ENCODE assay signal across 7 cellular contexts in genomic region chr3:195950731-195951130, GRCh38. TPM values are rescaled to one million over a fixed set of nuclear protein-coding genes. Genes with fewer than 3 reads are reported as not detected.
DNase-seq lines count a peak whose midpoint lies in the region; ATAC-seq lines count a peak whose summit lies in the region.
"Not testable (repeated sequence)": the region's sequence is repeated elsewhere in the genome, so short reads cannot be mapped to it uniquely, and the experiment has no call there.

No MANE protein-coding gene starts in this region.

- H3K36me3 ChIP-seq in CD4-positive, CD25-positive, alpha-beta regulatory T cell (ENCODE audit: control insufficient read depth, insufficient read depth, low read length) = not testable (repeated sequence)

- H3K4me3 ChIP-seq in CD4-positive, CD25-positive, alpha-beta regulatory T cell (ENCODE audit: low read depth, low read length) = not testable (repeated sequence)

- not testable (repeated sequence) for ATAC-seq in CD4-positive, CD25-positive, alpha-beta regulatory T cell (ENCODE audit: low read depth in 2 of 2)

- not testable (repeated sequence) for H3K27me3 Mint-ChIP-seq in CD4-positive, CD25-positive, alpha-beta regulatory T cell; T-helper 2 cell treated with Interferon-gamma antibody and Interleukin-4, amounts not matched to agents 5 μg/mL and 100 μg/mL, for 36 hours (ENCODE audit: low read depth); activated T-helper 2 cell treated with anti-CD3 and anti-CD28 coated beads, Interferon-gamma antibody, Interleukin-2, Interleukin-4, amounts not matched to agents 10 μg/mL and 5 μg/mL and 100 μg/mL, durations not matched to agents 14 hours and 24 hours and 36 hours (ENCODE audit: low read depth)

- not testable (repeated sequence) for H3K9me3 Mint-ChIP-seq in CD4-positive, CD25-positive, alpha-beta regulatory T cell; T-helper 2 cell treated with Interferon-gamma antibody and Interleukin-4, amounts not matched to agents 5 μg/mL and 100 μg/mL, for 36 hours; activated T-helper 2 cell treated with anti-CD3 and anti-CD28 coated beads, Interferon-gamma antibody, Interleukin-2, Interleukin-4, amounts not matched to agents 10 μg/mL and 5 μg/mL and 100 μg/mL, durations not matched to agents 14 hours and 24 hours and 36 hours

- not testable (repeated sequence) for H3K36me3 Mint-ChIP-seq in CD4-positive, CD25-positive, alpha-beta regulatory T cell
- peaks cover 21% of the 10 kb centered on the region for H3K36me3 Mint-ChIP-seq in T-helper 2 cell treated with Interferon-gamma antibody and Interleukin-4, amounts not matched to agents 5 μg/mL and 100 μg/mL, for 36 hours (ENCODE audit: low read depth)
- H3K36me3 Mint-ChIP-seq in activated T-helper 2 cell treated with anti-CD3 and anti-CD28 coated beads, Interferon-gamma antibody, Interleukin-2, Interleukin-4, amounts not matched to agents 10 μg/mL and 5 μg/mL and 100 μg/mL, durations not matched to agents 14 hours and 24 hours and 36 hours (ENCODE audit: low read depth) = peaks cover 34% of the 10 kb centered on the region

- not testable (repeated sequence) for H3K27ac ChIP-seq in CD4-positive, CD25-positive, alpha-beta regulatory T cell (ENCODE audit: insufficient read depth, low read length, poor library complexity, severe bottlenecking)

- not testable (repeated sequence) for H3K27me3 ChIP-seq in CD4-positive, CD25-positive, alpha-beta regulatory T cell (ENCODE audit: control insufficient read depth, insufficient read depth, low read length)

- not testable (repeated sequence) for H3K4me1 ChIP-seq in CD4-positive, CD25-positive, alpha-beta regulatory T cell (ENCODE audit: control insufficient read depth, insufficient read depth, low read length, poor library complexity, severe bottlenecking)

- not testable (repeated sequence) for H3K27ac Mint-ChIP-seq in CD4-positive, CD25-positive, alpha-beta regulatory T cell
- H3K27ac Mint-ChIP-seq in T-helper 2 cell treated with Interferon-gamma antibody and Interleukin-4, amounts not matched to agents 5 μg/mL and 100 μg/mL, for 36 hours = peak overlapping the region; percentile 68
- peak overlapping the region; percentile 68 for H3K27ac Mint-ChIP-seq in activated T-helper 2 cell treated with anti-CD3 and anti-CD28 coated beads, Interferon-gamma antibody, Interleukin-2, Interleukin-4, amounts not matched to agents 10 μg/mL and 5 μg/mL and 100 μg/mL, durations not matched to agents 14 hours and 24 hours and 36 hours

- intact Hi-C loops in activated T-helper 2 cell treated with anti-CD3 and anti-CD28 coated beads, Interferon-gamma antibody, Interleukin-2, Interleukin-4, amounts not matched to agents 10 μg/mL and 5 μg/mL and 100 μg/mL, durations not matched to agents 14 hours and 24 hours and 36 hours (cut with micrococcal nuclease) = loop anchor here (5.0 kb wide), 1 partner anchor 43 kb away; the partner anchor contains the start of gene TNK2
- intact Hi-C loops in cardiac septum (cut with DNase I); posterior vena cava (cut with DNase I): not testable (repeated sequence)

- DNase-seq in CD4-positive, CD25-positive, alpha-beta regulatory T cell = peak in 1 of 3 donors; percentile 20
- not testable (repeated sequence) for DNase-seq in T-helper 2 cell treated with Interferon-gamma antibody and Interleukin-4, amounts not matched to agents 5 μg/mL and 100 μg/mL, for 36 hours (ENCODE audit: low spot score); activated T-helper 2 cell treated with anti-CD3 and anti-CD28 coated beads, Interferon-gamma antibody, Interleukin-2, Interleukin-4, amounts not matched to agents 10 μg/mL and 5 μg/mL and 100 μg/mL, durations not matched to agents 14 hours and 24 hours and 36 hours (ENCODE audit: low spot score)
- peak; percentile 57 for DNase-seq in activated CD8-positive, alpha-beta memory T cell treated with anti-CD3 and anti-CD28 coated beads, Interleukin-2, amount 50 U/mL, for 48 hours
- DNase-seq in cardiac septum (ENCODE audit: low spot score) = peak; percentile 54
- DNase-seq in mesenteric fat pad (ENCODE audit: low spot score) = peak; percentile 81
- peak; percentile 82 for DNase-seq in posterior vena cava (ENCODE audit: low spot score)

- peak overlapping the region in 3 of 4 donors; percentile 21 to 63 (median 56) for H3K4me3 Mint-ChIP-seq in CD4-positive, CD25-positive, alpha-beta regulatory T cell
- peak overlapping the region; percentile 12 for H3K4me3 Mint-ChIP-seq in T-helper 2 cell treated with Interferon-gamma antibody and Interleukin-4, amounts not matched to agents 5 μg/mL and 100 μg/mL, for 36 hours
- peak overlapping the region; percentile 10 for H3K4me3 Mint-ChIP-seq in activated T-helper 2 cell treated with anti-CD3 and anti-CD28 coated beads, Interferon-gamma antibody, Interleukin-2, Interleukin-4, amounts not matched to agents 10 μg/mL and 5 μg/mL and 100 μg/mL, durations not matched to agents 14 hours and 24 hours and 36 hours (ENCODE audit: low read depth)

- not testable (repeated sequence) for H3K9me3 ChIP-seq in CD4-positive, CD25-positive, alpha-beta regulatory T cell (ENCODE audit: control insufficient read depth in 2 of 2, low read length in 2 of 2)

- H3K4me1 Mint-ChIP-seq in CD4-positive, CD25-positive, alpha-beta regulatory T cell = peaks cover 0 to 25% (median 10%) of the 10 kb centered on the region in 4 donors
- H3K4me1 Mint-ChIP-seq in T-helper 2 cell treated with Interferon-gamma antibody and Interleukin-4, amounts not matched to agents 5 μg/mL and 100 μg/mL, for 36 hours (ENCODE audit: low read depth) = peaks cover 24% of the 10 kb centered on the region
- H3K4me1 Mint-ChIP-seq in activated T-helper 2 cell treated with anti-CD3 and anti-CD28 coated beads, Interferon-gamma antibody, Interleukin-2, Interleukin-4, amounts not matched to agents 10 μg/mL and 5 μg/mL and 100 μg/mL, durations not matched to agents 14 hours and 24 hours and 36 hours (ENCODE audit: low read depth) = peaks cover 22% of the 10 kb centered on the region

RNA-seq across cellular contexts. Expression of gene TNK2, which starts 42.4 kb away (rescaled TPM):
- 139 TPM for total RNA-seq in CD4-positive, CD25-positive, alpha-beta regulatory T cell
- polyA plus RNA-seq in CD4-positive, CD25-positive, alpha-beta regulatory T cell = 1 to 10 TPM in 3 of 4 donors, under 1 TPM in 1; 0.93 to 2.5 (median 1.7) TPM
- 122 and 123 TPM in 2 replicates for total RNA-seq in activated T-helper 2 cell treated with anti-CD3 and anti-CD28 coated beads, Interferon-gamma antibody, Interleukin-2, Interleukin-4, amounts not matched to agents 10 μg/mL and 5 μg/mL and 100 μg/mL, durations not matched to agents 14 hours and 24 hours and 36 hours
- total RNA-seq in cardiac septum (48.3 TPM), mesenteric fat pad (40.5 TPM), posterior vena cava (10 to 100 TPM; 24.3 to 34.1 TPM)
